In genomic region chr5:14417792-14418765, GRCh38 we compare ENCODE assay signal across 1 cellular context.
TF ChIP-seq lines count a peak whose summit lies in the region.

No MANE protein-coding gene starts in this region.

TF ChIP-seq in SK-N-SH, 30 proteins besides CTCF, POLR2A, EP300 and RAD21 (continued from another document):
- TF ChIP-seq PBX3 (IDR thresholded peaks at IDR 0.05) (no peak), TAF1 (IDR thresholded peaks at IDR 0.05; ENCODE audit: borderline replicate concordance, low read depth, low read length) (no peak), USF2 (IDR thresholded peaks at IDR 0.05; ENCODE audit: borderline replicate concordance, low read depth, low read length) (no peak), SMC3 (IDR thresholded peaks at IDR 0.05; ENCODE audit: low read depth, low read length) (no peak), NFIC (IDR thresholded peaks at IDR 0.05; ENCODE audit: borderline replicate concordance) (no peak), FOSL2 (IDR thresholded peaks at IDR 0.05; ENCODE audit: borderline replicate concordance, low read depth) (peak; percentile 53; the same call in 1 of the 2 replicates), MXI1 (IDR thresholded peaks at IDR 0.05; ENCODE audit: low read depth, low read length) (no peak), TCF12 (IDR thresholded peaks at IDR 0.05) (peak; percentile 21; the same call in 1 of the 2 replicates), GABPA (IDR thresholded peaks at IDR 0.05; ENCODE audit: low read depth) (no peak), RCOR1 (IDR thresholded peaks at IDR 0.05; ENCODE audit: low read length) (no peak), RXRA (IDR thresholded peaks at IDR 0.05; ENCODE audit: borderline replicate concordance, low read depth) (no peak)
